14 cellular contexts compared by ENCODE assay signal in genomic region chr17:31308935-31309334, GRCh38. TPM values are rescaled to one million over a fixed set of nuclear protein-coding genes. Genes with fewer than 3 reads are reported as not detected.
A peak's percentile ranks its signal among the peaks of the same experiment; 100 is the strongest.
DNase-seq lines count a peak whose midpoint lies in the region; ATAC-seq, FAIRE-seq and TF ChIP-seq lines count a peak whose summit lies in the region.
"Had no signal": no experiment of that assay in that cellular context is flagged by ENCODE, and none has a peak within 500 bp of the region (broad histone marks: within the 10 kb centered on the region; RNA-seq: fewer than 3 reads in every experiment).

No MANE protein-coding gene starts in this region.

- CTCF ChIA-PET in CD8-positive, alpha-beta T cell (lab: Charles Lee): interaction anchor here (0.8 kb wide), 1 partner anchor 10 kb away, joined by 3 read pairs; no protein-coding TSS in a partner anchor
- CTCF ChIA-PET in K562 (lab: Yijun Ruan, JAX; ENCODE audit: low intra/inter-chr PET ratio): no interaction called here

- TF ChIP-seq CTCF in CD8-positive, alpha-beta T cell (IDR thresholded peaks at IDR 0.05): no peak
- TF ChIP-seq CTCF in K562 (IDR thresholded peaks at IDR 0.05 in 2 of 3, conservative IDR thresholded peaks at IDR 0.05 in 1 of 3; ENCODE audit: insufficient read depth in 2 of 3, low read depth in 1 of 3, low read length in 3 of 3) (no peak), nephron progenitor cell (IDR thresholded peaks at IDR 0.05) (no peak), GM13977 (IDR thresholded peaks at IDR 0.05; ENCODE audit: extremely low read depth, insufficient read depth, missing control alignments) (no peak)

- no peak for TF ChIP-seq RAD21 in K562 (CRISPR knock-in tag; conservative IDR thresholded peaks at IDR 0.05 in 1 of 2, IDR thresholded peaks at IDR 0.05 in 1 of 2)

- no peak for ATAC-seq in CD8-positive, alpha-beta T cell
- ATAC-seq in K562 (peak; percentile 19; the same call in 1 of the 3 replicates), GM18502 (IDR thresholded peaks at IDR 0.05; ENCODE audit: poor library complexity, unreplicated experiment) (no peak)

- POLR2A ChIA-PET in CD8-positive, alpha-beta T cell (lab: Charles Lee): interaction anchor here (2.9 kb wide), 1 partner anchor 10 kb away, joined by 27 read pairs; no protein-coding TSS in a partner anchor
- POLR2A ChIA-PET in K562 (lab: Yijun Ruan, JAX): no interaction called here

- H3K9me2 ChIP-seq in Karpas-422 (replicated peaks; ENCODE audit: insufficient read depth, low read length): no peaks in the 10 kb centered on the region

- H3K4me3 Mint-ChIP-seq in CD8-positive, alpha-beta T cell: peak overlapping the region; percentile 88
- H3K4me3 Mint-ChIP-seq in nephron progenitor cell: no peak overlapping the region

- no peaks in the 10 kb centered on the region for H3K9me1 ChIP-seq in K562 (ENCODE audit: control insufficient read depth, insufficient read depth, low read length)

- FAIRE-seq in K562 (lab: Jason Lieb, UNC): no peak

- no peaks in the 10 kb centered on the region for H3K9me3 ChIP-seq in CD8-positive, alpha-beta T cell (ENCODE audit: low read length)
- H3K9me3 ChIP-seq in Karpas-422 (ENCODE audit: low read length): no peaks in the 10 kb centered on the region
- H3K9me3 ChIP-seq in K562 (replicated peaks; ENCODE audit: control insufficient read depth, insufficient read depth, low read depth, low read length): no peaks in the 10 kb centered on the region

- peak overlapping the region; percentile 54 for H3K4me3 ChIP-seq in CD8-positive, alpha-beta T cell (ENCODE audit: low read depth, low read length)
- H3K4me3 ChIP-seq in Karpas-422 (ENCODE audit: low read length) (peak overlapping the region; percentile 33), K562 (no peak overlapping the region)

- no peaks in the 10 kb centered on the region for H3K27me3 ChIP-seq in CD8-positive, alpha-beta T cell (ENCODE audit: insufficient read depth, low read length)
- H3K27me3 ChIP-seq in Karpas-422 (ENCODE audit: low read length) (no peaks in the 10 kb centered on the region), K562 (ENCODE audit: control insufficient read depth in 2 of 2, insufficient read depth in 2 of 2, low read length in 2 of 2) (no peaks in the 10 kb centered on the region)

- no peak for TF ChIP-seq EP300 in K562 (IDR thresholded peaks at IDR 0.05; ENCODE audit: low read length)

- DNase-seq in CD8-positive, alpha-beta T cell: no peak
- DNase-seq in Karpas-422 (peak; percentile 66), K562 (ENCODE audit: extremely low read depth in 1 of 4, low spot score in 3 of 4) (no peak), nephron progenitor cell (no peak), GM13977 (ENCODE audit: low spot score) (no peak), GF-D8 (lab: John Stamatoyannopoulos, UW) (no peak)
- DNase-seq in stimulated activated CD4-positive, alpha-beta T cell treated with anti-CD3 and anti-CD28 coated beads, Interleukin-2, amount 100 ng/mL, for 24 hours: no peak
- DNase-seq: activated CD4-positive, CD25-positive, alpha-beta regulatory T cell; foreskin melanocyte; NCI-H1092 treated with DMSO at 0.1 percent for 48 hours; NCI-H524 treated with DMSO at 0.1 percent for 48 hours; nucleus accumbens; stimulated activated CD4-positive, alpha-beta T cell treated with anti-CD3 and anti-CD28 coated beads, Interleukin-15, amount 100 ng/mL, for 24 hours had no signal

- in situ Hi-C loops in K562 (cut with MboI): no loop called here
- in situ Hi-C loops in GM13977 (cut with MboI; ENCODE audit: low pct_unique_long_range_greater_than_20kb, low sequenced_read_pairs, unreplicated experiment): no loop called here

- H3K27ac Mint-ChIP-seq in CD8-positive, alpha-beta T cell: peak overlapping the region; percentile 98
- H3K27ac Mint-ChIP-seq in nephron progenitor cell: peak overlapping the region; percentile 60

- TF ChIP-seq POLR2A in K562 (conservative IDR thresholded peaks at IDR 0.05): no peak

- no TSS peak for BruUV-seq in K562 (replicated peaks; lab: Mats Ljungman, UMichigan)

- no peaks in the 10 kb centered on the region for H3K27me3 Mint-ChIP-seq in CD8-positive, alpha-beta T cell (ENCODE audit: low read depth)
- no peaks in the 10 kb centered on the region for H3K27me3 Mint-ChIP-seq in nephron progenitor cell (ENCODE audit: low read depth, poor library complexity)

- intact Hi-C loops in CD8-positive, alpha-beta T cell (cut with DNase I, micrococcal nuclease): loop anchor here in 1 of 2 experiments (1.0 kb wide), 1 partner anchor 8 kb away; no protein-coding TSS in a partner anchor
- intact Hi-C loops in K562 (cut with micrococcal nuclease): no loop called here

- peak overlapping the region; percentile 57 for H3K9ac ChIP-seq in Karpas-422 (ENCODE audit: low read length)
- H3K9ac ChIP-seq in K562 (ENCODE audit: insufficient read depth in 1 of 2, low read depth in 2 of 2, low read length in 2 of 2): no peak overlapping the region

- H2AFZ ChIP-seq in Karpas-422 (ENCODE audit: low read length) (no peak overlapping the region), K562 (ENCODE audit: low read depth, low read length) (no peak overlapping the region)

- peaks cover 45% of the 10 kb centered on the region for H3K36me3 Mint-ChIP-seq in CD8-positive, alpha-beta T cell
- peaks cover 37% of the 10 kb centered on the region for H3K36me3 Mint-ChIP-seq in nephron progenitor cell (ENCODE audit: low read depth)

- 13% methylated on average over 1 of the region's 1 CpG for WGBS in K562 (ENCODE audit: insufficient coverage, low coverage, missing lambda C conversion rate)

- peaks cover 17% of the 10 kb centered on the region for H3K36me3 ChIP-seq in CD8-positive, alpha-beta T cell (ENCODE audit: insufficient read depth, low read length)
- H3K36me3 ChIP-seq in Karpas-422 (ENCODE audit: insufficient read depth, low read length) (no peaks in the 10 kb centered on the region), K562 (ENCODE audit: control insufficient read depth, insufficient read depth, low read length) (no peaks in the 10 kb centered on the region)

- H3K4me1 ChIP-seq in CD8-positive, alpha-beta T cell (ENCODE audit: insufficient read depth, low read length): peaks cover 43% of the 10 kb centered on the region
- H3K4me1 ChIP-seq in Karpas-422 (ENCODE audit: low read length) (peaks cover 82% of the 10 kb centered on the region), K562 (replicated peaks in 1 of 2; ENCODE audit: control insufficient read depth in 2 of 2, insufficient read depth in 2 of 2, low read length in 2 of 2) (peaks cover 12% of the 10 kb centered on the region in 2 experiments; a peak in 4 of 5 replicates)

- H3K4me2 ChIP-seq in Karpas-422 (ENCODE audit: low read depth, low read length, poor library complexity, severe bottlenecking) (peak overlapping the region; percentile 73), K562 (ENCODE audit: insufficient read depth, low read length) (no peak overlapping the region)

- peaks cover 7% of the 10 kb centered on the region for H3K9me3 Mint-ChIP-seq in CD8-positive, alpha-beta T cell
- peaks cover 4% of the 10 kb centered on the region for H3K9me3 Mint-ChIP-seq in nephron progenitor cell

- H3K79me2 ChIP-seq in Karpas-422 (ENCODE audit: low read length): peaks cover 22% of the 10 kb centered on the region
- peaks cover 5% of the 10 kb centered on the region; the same call in 2 of the 3 replicates for H3K79me2 ChIP-seq in K562 (ENCODE audit: control insufficient read depth, insufficient read depth, low read length)

- H3K4me1 Mint-ChIP-seq in CD8-positive, alpha-beta T cell (ENCODE audit: low read depth): peaks cover 65% of the 10 kb centered on the region
- peaks cover 13% of the 10 kb centered on the region for H3K4me1 Mint-ChIP-seq in nephron progenitor cell

- H3K27ac ChIP-seq in CD8-positive, alpha-beta T cell (ENCODE audit: low read depth, low read length): peak overlapping the region; percentile 69
- peak overlapping the region; percentile 99 for H3K27ac ChIP-seq in Karpas-422 (ENCODE audit: low read length)
- H3K27ac ChIP-seq in K562 (ENCODE audit: extremely low read depth, low read depth, low read length): peak overlapping the region; percentile 1; the same call in 1 of the 3 replicates

- no peaks in the 10 kb centered on the region for H4K20me1 ChIP-seq in Karpas-422 (ENCODE audit: insufficient read depth, low read depth, low read length)
- H4K20me1 ChIP-seq in K562 (replicated peaks; ENCODE audit: control insufficient read depth, insufficient read depth, low read length): peaks cover 7% of the 10 kb centered on the region; the same call in 1 of the 2 replicates

RNA-seq across cellular contexts. Expression of gene EVI2B, which starts 4.9 kb away (rescaled TPM):
- 10 to 100 TPM; 77.5 to 82.0 TPM for total RNA-seq in CD8-positive, alpha-beta T cell
- 0.76 and 5.0 TPM in 2 replicates for total RNA-seq in Karpas-422 (2014; rRNA removed; shearing (Covaris generic); ENCODE audit: low replicate concordance)
- total RNA-seq in K562 (2011; cell fraction: chromatin; rRNA removed; ENCODE audit: low replicate concordance): 0.37 and 1.3 TPM in 2 replicates
- total RNA-seq in K562 (2011; cell fraction: nucleolus; rRNA removed): 0.33 and 0.39 TPM in 2 replicates
- 0.51 and 1.5 TPM in 2 replicates for total RNA-seq in K562 (2011; cell fraction: nucleoplasm; rRNA removed)
- 0.54 and 0.82 TPM in 2 replicates for total RNA-seq in K562 (2014; rRNA removed)
- 1.9 and 2.1 TPM in 2 replicates for total RNA-seq in K562 (2014; rRNA removed; fragmentation: Illumina TruSeq; extraction: Trizol)
- 8.0 TPM in 2 replicates for total RNA-seq in K562 (2015; rRNA removed; fragmentation: Illumina TruSeq; extraction: Trizol)
- total RNA-seq in K562 (2021): 1.7 and 2.0 TPM in 2 replicates
- polyA plus RNA-seq in K562 (2011; rRNA removed): 2.5 and 3.4 TPM in 2 replicates
- 0.79 and 2.7 TPM in 2 replicates for polyA plus RNA-seq in K562 (2011; cell fraction: cytosol; rRNA removed)
- 0.61 and 1.4 TPM in 2 replicates for polyA plus RNA-seq in K562 (2011; cell fraction: nucleus; rRNA removed)
- polyA plus RNA-seq in K562 (2012): 6.7 and 20.3 TPM in 2 replicates
- 6.5 and 7.1 TPM in 2 replicates for polyA plus RNA-seq in K562 (2014; fragmentation: Illumina TruSeq; extraction: Trizol)
- polyA plus RNA-seq in K562 (2014; fragmentation: Nextera tagmentation; extraction: Ambion mirVana): 1 to 10 TPM; 1.7 to 2.9 TPM
- 2.5 and 3.9 TPM in 2 replicates for polyA plus RNA-seq in K562 (2014; rRNA removed)
- 0.91 and 1.6 TPM in 2 replicates for polyA minus RNA-seq in K562 (2011; rRNA and poly(A)+ RNA removed)
- polyA minus RNA-seq in K562 (2011; cell fraction: cytosol; rRNA and poly(A)+ RNA removed): not detected in 2 replicates
- polyA minus RNA-seq in K562 (2011; cell fraction: nucleus; rRNA and poly(A)+ RNA removed): 0.27 and 0.44 TPM in 2 replicates

RNA-seq across cellular contexts. Expression of gene OMG, which starts 11.9 kb away (rescaled TPM):
- total RNA-seq in CD8-positive, alpha-beta T cell: under 1 TPM; 0.41 to 0.44 TPM
- total RNA-seq in Karpas-422 (2014; rRNA removed; shearing (Covaris generic); ENCODE audit: low replicate concordance): 0.11 TPM in 1 of 2 replicates, not detected in the other
- not detected in 2 replicates for total RNA-seq in K562 (2011; cell fraction: chromatin; rRNA removed; ENCODE audit: low replicate concordance)
- not detected in 2 replicates for total RNA-seq in K562 (2011; cell fraction: nucleolus; rRNA removed)
- total RNA-seq in K562 (2011; cell fraction: nucleoplasm; rRNA removed): not detected in 2 replicates
- total RNA-seq in K562 (2014; rRNA removed): not detected in 2 replicates
- not detected in 2 replicates for total RNA-seq in K562 (2014; rRNA removed; fragmentation: Illumina TruSeq; extraction: Trizol)
- 0.11 TPM in 1 of 2 replicates, not detected in the other for total RNA-seq in K562 (2015; rRNA removed; fragmentation: Illumina TruSeq; extraction: Trizol)
- total RNA-seq in K562 (2021): not detected in 2 replicates
- 0.03 TPM in 1 of 2 replicates, not detected in the other for polyA plus RNA-seq in K562 (2011; rRNA removed)
- polyA plus RNA-seq in K562 (2011; cell fraction: cytosol; rRNA removed): not detected in 2 replicates
- 0.06 TPM in 2 replicates for polyA plus RNA-seq in K562 (2011; cell fraction: nucleus; rRNA removed)
- polyA plus RNA-seq in K562 (2012): 0.20 and 0.61 TPM in 2 replicates
- not detected in 2 replicates for polyA plus RNA-seq in K562 (2014; fragmentation: Illumina TruSeq; extraction: Trizol)
- under 1 TPM in 1 of 2 experiments, not detected in 1; 0.41 TPM for polyA plus RNA-seq in K562 (2014; fragmentation: Nextera tagmentation; extraction: Ambion mirVana)
- not detected in 2 replicates for polyA plus RNA-seq in K562 (2014; rRNA removed)
- 0.07 TPM in 1 of 2 replicates, not detected in the other for polyA minus RNA-seq in K562 (2011; rRNA and poly(A)+ RNA removed)
- not detected in 2 replicates for polyA minus RNA-seq in K562 (2011; cell fraction: cytosol; rRNA and poly(A)+ RNA removed)
- 0.11 and 0.27 TPM in 2 replicates for polyA minus RNA-seq in K562 (2011; cell fraction: nucleus; rRNA and poly(A)+ RNA removed)

RNA-seq across cellular contexts. Expression of gene EVI2A, which starts 12.5 kb away (rescaled TPM):
- 10 to 100 TPM; 43.3 to 44.4 TPM for total RNA-seq in CD8-positive, alpha-beta T cell
- total RNA-seq in Karpas-422 (2014; rRNA removed; shearing (Covaris generic); ENCODE audit: low replicate concordance): not detected in 2 replicates
- not detected in 2 replicates for total RNA-seq in K562 (2011; cell fraction: chromatin; rRNA removed; ENCODE audit: low replicate concordance)
- total RNA-seq in K562 (2011; cell fraction: nucleolus; rRNA removed): not detected in 2 replicates
- not detected in 2 replicates for total RNA-seq in K562 (2011; cell fraction: nucleoplasm; rRNA removed)
- not detected in 2 replicates for total RNA-seq in K562 (2014; rRNA removed)
- 0.16 TPM in 1 of 2 replicates, not detected in the other for total RNA-seq in K562 (2014; rRNA removed; fragmentation: Illumina TruSeq; extraction: Trizol)
- 0.38 TPM in 1 of 2 replicates, not detected in the other for total RNA-seq in K562 (2015; rRNA removed; fragmentation: Illumina TruSeq; extraction: Trizol)
- total RNA-seq in K562 (2021): 0.13 TPM in 2 replicates
- polyA plus RNA-seq in K562 (2011; rRNA removed): 0.06 and 0.08 TPM in 2 replicates
- not detected in 2 replicates for polyA plus RNA-seq in K562 (2011; cell fraction: cytosol; rRNA removed)
- not detected in 2 replicates for polyA plus RNA-seq in K562 (2011; cell fraction: nucleus; rRNA removed)
- polyA plus RNA-seq in K562 (2012): 0.10 and 0.22 TPM in 2 replicates
- 0.10 TPM in 1 of 2 replicates, not detected in the other for polyA plus RNA-seq in K562 (2014; fragmentation: Illumina TruSeq; extraction: Trizol)
- under 1 TPM; 0.17 to 0.37 TPM for polyA plus RNA-seq in K562 (2014; fragmentation: Nextera tagmentation; extraction: Ambion mirVana)
- 0.20 TPM in 1 of 2 replicates, not detected in the other for polyA plus RNA-seq in K562 (2014; rRNA removed)
- 0.11 TPM in 1 of 2 replicates, not detected in the other for polyA minus RNA-seq in K562 (2011; rRNA and poly(A)+ RNA removed)
- polyA minus RNA-seq in K562 (2011; cell fraction: cytosol; rRNA and poly(A)+ RNA removed): not detected in 2 replicates
- not detected in 2 replicates for polyA minus RNA-seq in K562 (2011; cell fraction: nucleus; rRNA and poly(A)+ RNA removed)

Comparison
In these comparisons a context has a peak if more than half of its experiments do, and no peak if none do; other contexts are left out.
1. H3K27ac ChIP-seq: peak in every context shown above with its lines; median percentile 99 in Karpas-422; 69 in CD8-positive, alpha-beta T cell; 1 in K562.
2. RNA of gene EVI2B, which starts 4.9 kb away (total RNA-seq): 77.5 to 82.0 TPM in CD8-positive, alpha-beta T cell; 0.76 to 5.0 TPM in Karpas-422 and 0.33 to 8.0 TPM in K562; every median in the first group is over 4 times any median in the second.
3. RNA of gene EVI2A, which starts 12.5 kb away (total RNA-seq): 43.3 to 44.4 TPM in CD8-positive, alpha-beta T cell; not detected in Karpas-422 and 0.13 to 0.38 TPM in K562; every median in the first group is over 10 times any median in the second.